In the genomic region with DNA sequence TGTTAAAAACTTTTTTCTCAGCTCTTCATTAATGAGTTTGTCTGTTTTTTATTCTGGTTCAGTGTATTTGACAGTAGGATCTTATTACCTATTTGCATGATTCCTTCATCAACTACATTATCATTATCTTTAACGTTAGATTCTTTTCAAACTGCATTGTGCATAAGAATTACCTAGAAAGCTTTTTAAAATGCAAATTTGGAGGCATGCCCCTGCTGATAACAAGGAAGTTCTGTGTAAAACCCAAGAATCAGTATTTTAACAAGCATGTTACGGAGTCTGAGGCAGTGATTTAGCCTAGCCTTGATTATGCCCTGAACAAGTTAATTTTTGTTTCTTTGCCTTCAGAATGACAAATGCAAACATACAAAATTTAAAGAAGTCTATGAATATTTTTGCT, we compare ENCODE assay signal across 12 cellular contexts.
"Had no signal": no experiment of that assay in that cellular context is flagged by ENCODE, and none has a peak within 500 bp of the region (broad histone marks: within the 10 kb centered on the region; RNA-seq: fewer than 3 reads in every experiment).

No MANE protein-coding gene starts in this region.

- H3K4me3 ChIP-seq: body of pancreas, upper lobe of right lung had no signal

- H3K9me3 ChIP-seq: body of pancreas, upper lobe of right lung had no signal

- ATAC-seq: activated CD4-positive, CD25-positive, alpha-beta regulatory T cell treated with anti-CD3 and anti-CD28 coated beads, Interleukin-2, amount 50 U/mL, for 24 hours; body of pancreas; effector memory CD8-positive, alpha-beta T cell; stimulated activated naive B cell treated with anti-CD40 and anti-IgM and Interleukin-4, amounts not matched to agents 10 μg/mL and 1 μg/mL and 100 μg/mL, for 72 hours; upper lobe of right lung had no signal

- DNase-seq: activated CD4-positive, alpha-beta T cell treated with anti-CD3 and anti-CD28 coated beads, Interleukin-2, amount 50 U/mL, for 4 hours; activated effector memory CD4-positive, alpha-beta T cell treated with Interleukin-2 at 50 U/mL for 16 hours; activated T-cell treated with anti-CD3 and anti-CD28 coated beads, Interleukin-2, amount 50 U/mL, for 1 hour; body of pancreas; effector memory CD8-positive, alpha-beta T cell; kidney; retina; small intestine; stimulated activated CD4-positive, alpha-beta T cell treated with anti-CD3 and anti-CD28 coated beads, Interleukin-1b, Interleukin-23, amount 100 ng/mL, for 48 hours; stimulated activated naive B cell treated with anti-CD40 and anti-IgM and Interleukin-4, amounts not matched to agents 10 μg/mL and 1 μg/mL and 100 μg/mL, for 72 hours; upper lobe of right lung had no signal

- H3K27ac ChIP-seq: body of pancreas, upper lobe of right lung had no signal

- H3K27me3 ChIP-seq: body of pancreas, upper lobe of right lung had no signal
